1 cellular context compared by ENCODE assay signal in genomic region chr9:71213633-71214032, GRCh38.
A peak's percentile ranks its signal among the peaks of the same experiment; 100 is the strongest.
TF ChIP-seq lines count a peak whose summit lies in the region.

No MANE protein-coding gene starts in this region.

TF ChIP-seq in HEK293, 187 proteins besides CTCF, POLR2A, EP300 and RAD21 (continued from another document):
- no peak for TF ChIP-seq TSHZ1 (tag by site-specific recombination; IDR thresholded peaks at IDR 0.05; ENCODE audit: borderline replicate concordance)
- no peak for TF ChIP-seq ZNF274 (IDR thresholded peaks at IDR 0.05; ENCODE audit: low read length)
- TF ChIP-seq ZNF274 (tag by site-specific recombination; IDR thresholded peaks at IDR 0.05; ENCODE audit: borderline replicate concordance) = no peak
- TF ChIP-seq ZNF133 (tag by site-specific recombination; IDR thresholded peaks at IDR 0.05) = peak; percentile 76
- no peak for TF ChIP-seq ZSCAN30 (tag by site-specific recombination; IDR thresholded peaks at IDR 0.05)
- no peak for TF ChIP-seq ZNF341 (tag by site-specific recombination; IDR thresholded peaks at IDR 0.05; ENCODE audit: low read depth)
- no peak for TF ChIP-seq ZNF654 (tag by site-specific recombination; IDR thresholded peaks at IDR 0.05; ENCODE audit: low read depth)
- TF ChIP-seq ZNF785 (tag by site-specific recombination; IDR thresholded peaks at IDR 0.05) = no peak
- TF ChIP-seq ZSCAN16 (tag by site-specific recombination; IDR thresholded peaks at IDR 0.05) = no peak
- TF ChIP-seq KLF17 (tag by site-specific recombination; IDR thresholded peaks at IDR 0.05) = no peak
- TF ChIP-seq ZNF704 (tag by site-specific recombination; IDR thresholded peaks at IDR 0.05) = no peak
- no peak for TF ChIP-seq ZNF776 (tag by site-specific recombination; IDR thresholded peaks at IDR 0.05; ENCODE audit: borderline replicate concordance)
- no peak for TF ChIP-seq ZNF555 (tag by site-specific recombination; conservative IDR thresholded peaks at IDR 0.05)
- no peak for TF ChIP-seq ZIC2 (tag by site-specific recombination; IDR thresholded peaks at IDR 0.05)
- TF ChIP-seq SETDB1 (IDR thresholded peaks at IDR 0.05; ENCODE audit: insufficient read length, low read length) = peak; percentile 79
- TF ChIP-seq ZNF114 (tag by site-specific recombination; IDR thresholded peaks at IDR 0.05) = no peak
- no peak for TF ChIP-seq HOXC10 (CRISPR knock-in tag; IDR thresholded peaks at IDR 0.05)
